In genomic region chr13:98972059-98972458, GRCh38 we compare ENCODE assay signal across 20 cellular contexts. TPM values are rescaled to one million over a fixed set of nuclear protein-coding genes. Genes with fewer than 3 reads are reported as not detected.
DNase-seq lines count a peak whose midpoint lies in the region; ATAC-seq and TF ChIP-seq lines count a peak whose summit lies in the region.
"Had no signal": no experiment of that assay in that cellular context is flagged by ENCODE, and none has a peak within 500 bp of the region (broad histone marks: within the 10 kb centered on the region; RNA-seq: fewer than 3 reads in every experiment).

No MANE protein-coding gene starts in this region.

- H3K36me3 Mint-ChIP-seq in mesothelial cell of epicardium (no peaks in the 10 kb centered on the region), T-helper 17 cell (ENCODE audit: low read depth) (no peaks in the 10 kb centered on the region)
- H3K36me3 Mint-ChIP-seq: immature natural killer cell had no signal

- no peak for ATAC-seq in T-helper 17 cell
- ATAC-seq: HepG2 had no signal

- H3K27ac Mint-ChIP-seq in mesothelial cell of epicardium (peak overlapping the region; percentile 93), T-helper 17 cell (no peak overlapping the region)
- H3K27ac Mint-ChIP-seq: activated CD4-positive, alpha-beta T cell treated with anti-CD3 and anti-CD28 coated beads, Interleukin-2, amount 10 ng/mL, durations not matched to agents 24 days and 14 days; immature natural killer cell had no signal

- H3K4me3 Mint-ChIP-seq in mesothelial cell of epicardium (no peak overlapping the region), T-helper 17 cell (no peak overlapping the region)
- H3K4me3 Mint-ChIP-seq: activated CD4-positive, alpha-beta T cell treated with anti-CD3 and anti-CD28 coated beads, Interleukin-2, amount 10 ng/mL, durations not matched to agents 24 days and 14 days; immature natural killer cell had no signal

- TF ChIP-seq CTCF in LNCaP clone FGC (IDR thresholded peaks at IDR 0.05; ENCODE audit: control insufficient read depth, extremely low read depth, insufficient read depth) = peak; percentile 2; the same call in 1 of the 2 replicates
- TF ChIP-seq CTCF in mesothelial cell of epicardium (IDR thresholded peaks at IDR 0.05; ENCODE audit: unreplicated experiment) = no peak

- H3K27me3 Mint-ChIP-seq in mesothelial cell of epicardium (ENCODE audit: low read depth) (no peaks in the 10 kb centered on the region), T-helper 17 cell (no peaks in the 10 kb centered on the region)
- H3K27me3 Mint-ChIP-seq: activated CD4-positive, alpha-beta T cell treated with anti-CD3 and anti-CD28 coated beads, Interleukin-2, amount 10 ng/mL, durations not matched to agents 24 days and 14 days had no signal

- H3K4me3 ChIP-seq in LNCaP clone FGC (ENCODE audit: low read depth, low read length) = no peak overlapping the region

- DNase-seq in LNCaP clone FGC (ENCODE audit: low read depth) = no peak
- peak; percentile 53 for DNase-seq in dermis blood vessel endothelial cell
- no peak for DNase-seq in mesothelial cell of epicardium (ENCODE audit: low spot score in 2 of 2, unreplicated experiment in 2 of 2)
- DNase-seq in substantia nigra (lab: John Stamatoyannopoulos, UW) = no peak
- DNase-seq in T-helper 17 cell = no peak
- no peak for DNase-seq in NCI-H1417 treated with DMSO at 0.1 percent for 48 hours (lab: John Stamatoyannopoulos, UW)
- no peak for DNase-seq in iPS-NIHi11 (ENCODE audit: low spot score)
- DNase-seq: activated CD4-positive, alpha-beta T cell treated with anti-CD3 and anti-CD28 coated beads, Interleukin-2, amount 10 ng/mL, durations not matched to agents 24 days and 14 days; activated CD8-positive, alpha-beta memory T cell treated with anti-CD3 and anti-CD28 coated beads, Interleukin-2, amount 50 U/mL, for 4 hours; activated naive CD4-positive, alpha-beta T cell; BE2C; cortex of kidney; GF-D8; immature natural killer cell; MM.1S; NCI-H2029; NCI-H524; retina; stimulated activated CD4-positive, alpha-beta T cell treated with anti-CD3 and anti-CD28 coated beads, Interleukin-1b, Interleukin-23, amount 100 ng/mL, for 48 hours had no signal

- H3K4me1 Mint-ChIP-seq in mesothelial cell of epicardium = peaks cover 48% of the 10 kb centered on the region
- peaks cover 32% of the 10 kb centered on the region for H3K4me1 Mint-ChIP-seq in T-helper 17 cell

- peak overlapping the region; percentile 39 for H3K27ac ChIP-seq in substantia nigra (ENCODE audit: low read depth, low read length, poor library complexity, severe bottlenecking)

- no peaks in the 10 kb centered on the region for H3K9me3 Mint-ChIP-seq in mesothelial cell of epicardium
- H3K9me3 Mint-ChIP-seq: activated CD4-positive, alpha-beta T cell treated with anti-CD3 and anti-CD28 coated beads, Interleukin-2, amount 10 ng/mL, durations not matched to agents 24 days and 14 days; immature natural killer cell had no signal

- H3K9me3 ChIP-seq in T-helper 17 cell (ENCODE audit: control insufficient read depth, low read length, poor library complexity, severe bottlenecking) = no peaks in the 10 kb centered on the region
- H3K9me3 ChIP-seq: BE2C had no signal

RNA-seq across cellular contexts. Expression of gene DOCK9, which starts 5.8 kb away (rescaled TPM):
- total RNA-seq in dermis blood vessel endothelial cell (556 and 666 TPM in 2 replicates), mesothelial cell of epicardium (21.0 to 26.6 TPM (median 22.8 TPM) in 3 replicates), T-helper 17 cell (100 to 1,000 TPM in 1 of 2 donors, 10 to 100 TPM in 1; 95.2 to 119 TPM)
